15 cellular contexts compared by ENCODE assay signal in genomic region chr5:138869763-138870500, GRCh38. TPM values are rescaled to one million over a fixed set of nuclear protein-coding genes. Genes with fewer than 3 reads are reported as not detected.
DNase-seq lines count a peak whose midpoint lies in the region; ATAC-seq, FAIRE-seq and TF ChIP-seq lines count a peak whose summit lies in the region.
"Had no signal": no experiment of that assay in that cellular context is flagged by ENCODE, and none has a peak within 500 bp of the region (broad histone marks: within the 10 kb centered on the region; RNA-seq: fewer than 3 reads in every experiment).

No MANE protein-coding gene starts in this region.

- TF ChIP-seq CTCF in WERI-Rb-1 (IDR thresholded peaks at IDR 0.05; ENCODE audit: low read depth, low read length) (no peak), fibroblast of pulmonary artery (IDR thresholded peaks at IDR 0.05; ENCODE audit: low read length, missing control alignments) (no peak), pancreas (IDR thresholded peaks at IDR 0.05) (no peak)

- FAIRE-seq in pancreas (lab: Jason Lieb, UNC): no peak

- H3K27ac ChIP-seq in WERI-Rb-1 (peak overlapping the region; percentile 86), pancreas (no peak overlapping the region)
- H3K27ac ChIP-seq: transverse colon had no signal

- H3K4me3 ChIP-seq in WERI-Rb-1 (ENCODE audit: low read depth, low read length) (peak overlapping the region; percentile 74), fibroblast of pulmonary artery (replicated peaks; ENCODE audit: low read depth, low read length) (no peak overlapping the region), pancreas (no peak overlapping the region)
- H3K4me3 ChIP-seq: heart right ventricle, transverse colon had no signal

- H3K36me3 ChIP-seq in WERI-Rb-1 (peaks cover 22% of the 10 kb centered on the region), pancreas (no peaks in the 10 kb centered on the region)
- H3K36me3 ChIP-seq: heart right ventricle, transverse colon had no signal

- WGBS in pancreas, 2 donors: 52 to 68% methylated on average over 5 of the region's 5 CpGs

- H3K27me3 ChIP-seq in WERI-Rb-1 (ENCODE audit: insufficient read depth, low read depth, severe bottlenecking) (no peaks in the 10 kb centered on the region), pancreas (no peaks in the 10 kb centered on the region)
- H3K27me3 ChIP-seq: heart right ventricle, transverse colon had no signal

- intact Hi-C loops in pancreas (cut with DNase I): no loop called here

- ATAC-seq in pancreas: peak; percentile 24 to 74 (median 51)
- ATAC-seq in HG02938 (IDR thresholded peaks at IDR 0.05; ENCODE audit: unreplicated experiment): no peak
- ATAC-seq: naive thymus-derived CD4-positive, alpha-beta T cell had no signal

- H3K9me3 ChIP-seq in WERI-Rb-1 (ENCODE audit: severe bottlenecking): no peaks in the 10 kb centered on the region
- H3K9me3 ChIP-seq in pancreas: no peaks in the 10 kb centered on the region
- H3K9me3 ChIP-seq: heart right ventricle, transverse colon had no signal

- H3K4me1 ChIP-seq in pancreas: peaks cover 10 to 28% (median 21%) of the 10 kb centered on the region in 3 donors

- peak; percentile 20 for DNase-seq in activated CD4-positive, alpha-beta T cell treated with anti-CD3 and anti-CD28 coated beads for 48 hours
- no peak for DNase-seq in activated CD4-positive, alpha-beta T cell treated with anti-CD3 and anti-CD28 coated beads, Interleukin-2, amount 50 U/mL, for 1 hour
- no peak for DNase-seq in WERI-Rb-1
- DNase-seq in fibroblast of pulmonary artery (ENCODE audit: low read depth): peak; percentile 60
- DNase-seq in pancreas: no peak
- no peak for DNase-seq in DMS153 treated with DMSO at 0.1 percent for 48 hours (lab: John Stamatoyannopoulos, UW; ENCODE audit: unreplicated experiment)
- no peak for DNase-seq in NCI-H187 treated with DMSO at 0.1 percent for 48 hours (lab: John Stamatoyannopoulos, UW)
- DNase-seq: activated B cell treated with CpG ODN at 0.5 μM for 24 hours; aorta; GF-D8; heart right ventricle; naive thymus-derived CD4-positive, alpha-beta T cell; NCI-H2107; transverse colon had no signal

RNA-seq across cellular contexts. Expression of gene LRRTM2, which starts 5.2 kb away (rescaled TPM):
- total RNA-seq in pancreas: under 1 TPM; 0.12 to 0.61 (median 0.31) TPM
- under 1 TPM; 0.08 to 0.21 TPM for polyA plus RNA-seq in pancreas
- polyA plus RNA-seq: naive thymus-derived CD4-positive, alpha-beta T cell had no signal

Comparison
In these comparisons a context has a peak if more than half of its experiments do, and no peak if none do; other contexts are left out.
1. DNase-seq: peak in activated CD4-positive, alpha-beta T cell treated with anti-CD3 and anti-CD28 coated beads for 48 hours (single experiment) and fibroblast of pulmonary artery (single experiment); none in activated CD4-positive, alpha-beta T cell treated with anti-CD3 and anti-CD28 coated beads, Interleukin-2, amount 50 U/mL, for 1 hour (single experiment), WERI-Rb-1 (single experiment), pancreas (0 of 6), DMS153 treated with DMSO at 0.1 percent for 48 hours (single experiment) and NCI-H187 treated with DMSO at 0.1 percent for 48 hours (single experiment).